Comparison of ENCODE assay signal across 9 cellular contexts in the genomic region with DNA sequence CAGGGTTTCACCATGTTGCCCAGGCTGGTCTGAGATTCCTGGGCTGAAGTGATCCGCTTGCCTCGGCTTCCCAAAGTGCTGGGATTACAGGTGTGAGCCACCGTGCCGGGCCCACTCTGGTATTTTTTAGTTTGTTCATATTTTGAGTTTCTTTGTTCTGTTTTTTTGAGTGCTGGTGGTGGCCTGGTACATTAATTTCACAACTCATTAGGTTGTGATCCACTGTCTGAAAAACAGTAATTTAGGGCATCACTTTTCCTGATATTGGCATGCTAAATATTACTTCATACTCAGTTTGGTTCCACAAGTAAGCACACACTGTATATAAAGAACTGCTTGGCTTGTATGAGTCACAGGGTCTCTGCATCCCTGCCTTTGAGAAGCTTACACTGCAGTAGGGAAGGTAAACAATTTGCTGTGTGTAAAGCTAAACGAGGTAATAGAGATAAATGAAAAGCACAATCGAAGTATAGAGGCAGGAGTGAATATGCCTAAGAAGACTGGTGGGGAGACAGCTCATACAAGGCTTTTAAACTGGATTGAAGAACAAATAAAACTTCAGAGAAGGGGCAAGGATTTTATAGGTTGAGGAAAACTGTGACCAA. TPM values are rescaled to one million over a fixed set of nuclear protein-coding genes. Genes with fewer than 3 reads are reported as not detected.
A peak's percentile ranks its signal among the peaks of the same experiment; 100 is the strongest.
DNase-seq lines count a peak whose midpoint lies in the region; ATAC-seq and TF ChIP-seq lines count a peak whose summit lies in the region.
"Had no signal": no experiment of that assay in that cellular context is flagged by ENCODE, and none has a peak within 500 bp of the region (broad histone marks: within the 10 kb centered on the region; RNA-seq: fewer than 3 reads in every experiment).

No MANE protein-coding gene starts in this region.

- peak overlapping the region; percentile 12 for H3K27ac ChIP-seq in RWPE2 (ENCODE audit: poor library complexity, severe bottlenecking)

- no peak overlapping the region for H3K4me3 ChIP-seq in RWPE2 (ENCODE audit: severe bottlenecking)
- H3K4me3 ChIP-seq in fibroblast of villous mesenchyme (ENCODE audit: low read depth, low read length): peak overlapping the region; percentile 4

- no peaks in the 10 kb centered on the region for H3K9me3 ChIP-seq in RWPE2 (ENCODE audit: severe bottlenecking)

- CTCF ChIA-PET in activated naive CD4-positive, alpha-beta T cell treated with anti-CD3 and anti-CD28 coated beads for 36 hours (lab: Charles Lee): interaction anchor here (0.5 to 1.9 kb wide), 5 partner anchors 10 to 217 kb away, joined by 3 to 7 read pairs (median 3); no protein-coding TSS in a partner anchor

- no peaks in the 10 kb centered on the region for H3K9me3 Mint-ChIP-seq in activated naive CD4-positive, alpha-beta T cell treated with anti-CD3 and anti-CD28 coated beads for 36 hours

- H3K27ac Mint-ChIP-seq in activated naive CD4-positive, alpha-beta T cell treated with anti-CD3 and anti-CD28 coated beads for 36 hours: no peak overlapping the region

- peak; percentile 91 for ATAC-seq in RWPE2 (ENCODE audit: low read depth)
- peak; percentile 38 for ATAC-seq in sciatic nerve
- no peak for ATAC-seq in HG03108 (IDR thresholded peaks at IDR 0.05; ENCODE audit: unreplicated experiment)
- no peak for ATAC-seq in GM19397 (IDR thresholded peaks at IDR 0.05; ENCODE audit: unreplicated experiment)

- H3K4me3 Mint-ChIP-seq in activated naive CD4-positive, alpha-beta T cell treated with anti-CD3 and anti-CD28 coated beads for 36 hours: no peak overlapping the region

- peaks cover 57% of the 10 kb centered on the region for H3K4me1 Mint-ChIP-seq in activated naive CD4-positive, alpha-beta T cell treated with anti-CD3 and anti-CD28 coated beads for 36 hours (ENCODE audit: low read depth)

- no peaks in the 10 kb centered on the region for H3K27me3 ChIP-seq in RWPE2 (ENCODE audit: insufficient read depth, poor library complexity, severe bottlenecking)

- intact Hi-C loops in sciatic nerve (cut with DNase I): no loop called here
- intact Hi-C loops in activated naive CD4-positive, alpha-beta T cell treated with anti-CD3 and anti-CD28 coated beads for 36 hours (cut with micrococcal nuclease): loop anchor here (10.0 kb wide), 3 partner anchors 335 to 425 kb away; a partner anchor contains a TSS

- H3K36me3 ChIP-seq in RWPE2 (ENCODE audit: low read depth): peaks cover 5% of the 10 kb centered on the region; the same call in 1 of the 2 replicates

- peaks cover 37% of the 10 kb centered on the region for H3K4me1 ChIP-seq in RWPE2 (ENCODE audit: insufficient read depth, poor library complexity, severe bottlenecking)

- no peak for TF ChIP-seq CTCF in RWPE2 (IDR thresholded peaks at IDR 0.05; ENCODE audit: poor library complexity, severe bottlenecking)
- no peak for TF ChIP-seq CTCF in fibroblast of villous mesenchyme (IDR thresholded peaks at IDR 0.05; ENCODE audit: insufficient read depth, low read depth, low read length)
- no peak for TF ChIP-seq CTCF in GM20000 (IDR thresholded peaks at IDR 0.05; ENCODE audit: extremely low read depth, missing control alignments)

- H3K36me3 Mint-ChIP-seq in activated naive CD4-positive, alpha-beta T cell treated with anti-CD3 and anti-CD28 coated beads for 36 hours (ENCODE audit: low read depth): peaks cover 2% of the 10 kb centered on the region

- DNase-seq in EH (ENCODE audit: low read depth) (peak; percentile 60), RWPE2 (ENCODE audit: low spot score) (no peak), fibroblast of villous mesenchyme (ENCODE audit: low read depth) (peak; percentile 85), sciatic nerve (ENCODE audit: low spot score) (no peak), GM20000 (ENCODE audit: low spot score) (no peak)
- DNase-seq in activated naive CD4-positive, alpha-beta T cell treated with anti-CD3 and anti-CD28 coated beads for 36 hours: no peak
- DNase-seq: NCI-H446 had no signal

- H3K27me3 Mint-ChIP-seq in activated naive CD4-positive, alpha-beta T cell treated with anti-CD3 and anti-CD28 coated beads for 36 hours (ENCODE audit: low read depth): no peaks in the 10 kb centered on the region

RNA-seq across cellular contexts. Expression of a gene that starts 7.7 kb away (rescaled TPM):
- total RNA-seq in fibroblast of villous mesenchyme: 26.7 and 34.5 TPM in 2 replicates
- 60.4 TPM for total RNA-seq in sciatic nerve
- total RNA-seq in activated naive CD4-positive, alpha-beta T cell treated with anti-CD3 and anti-CD28 coated beads for 36 hours: 10 to 100 TPM; 22.9 to 23.6 TPM

Comparison
In these comparisons a context has a peak if more than half of its experiments do, and no peak if none do; other contexts are left out.
1. DNase-seq: peak in EH (single experiment) and fibroblast of villous mesenchyme (single experiment); none in RWPE2 (single experiment), sciatic nerve (single experiment), GM20000 (single experiment) and activated naive CD4-positive, alpha-beta T cell treated with anti-CD3 and anti-CD28 coated beads for 36 hours (single experiment).
2. ATAC-seq: peak in RWPE2 (single experiment) and sciatic nerve (single experiment); none in HG03108 (single experiment) and GM19397 (single experiment).